Comparison of ENCODE assay signal across 8 cellular contexts in the genomic region with DNA sequence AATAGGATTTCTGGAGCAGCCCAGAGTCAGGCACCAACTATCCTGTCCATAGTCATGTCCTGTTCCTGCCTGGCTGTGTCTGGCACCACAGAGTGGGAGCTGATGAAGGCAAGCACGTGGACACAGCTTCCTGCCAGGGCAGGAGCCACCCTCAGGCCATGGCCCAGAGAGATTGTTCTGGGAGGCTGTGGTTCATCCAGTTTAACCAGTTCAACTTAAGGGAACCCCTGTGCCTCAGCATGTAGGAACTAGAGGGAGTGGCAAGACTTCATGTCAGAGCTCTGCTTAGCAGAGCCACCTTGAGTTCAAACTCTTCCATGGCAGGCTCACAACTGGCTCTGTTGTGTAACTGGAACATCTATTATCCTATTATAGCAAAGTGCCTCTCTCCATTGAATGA.
DNase-seq lines count a peak whose midpoint lies in the region; ATAC-seq, FAIRE-seq and TF ChIP-seq lines count a peak whose summit lies in the region.
"Had no signal": no experiment of that assay in that cellular context is flagged by ENCODE, and none has a peak within 500 bp of the region (broad histone marks: within the 10 kb centered on the region; RNA-seq: fewer than 3 reads in every experiment).

No MANE protein-coding gene starts in this region.

- intact Hi-C loops in uterus (cut with DNase I; ENCODE audit: low total_unique reads), result no loop called here

- H3K4me3 Mint-ChIP-seq in WTC11, result no peak overlapping the region
- H3K4me3 Mint-ChIP-seq in activated CD4-positive, alpha-beta T cell treated with anti-CD3 and anti-CD28 coated beads, Interleukin-2, amount 10 ng/mL, durations not matched to agents 7 days and 5 days, result no peak overlapping the region

- peaks cover 4% of the 10 kb centered on the region; the same call in 1 of the 2 replicates for H3K27me3 Mint-ChIP-seq in WTC11 (ENCODE audit: low read depth)
- no peaks in the 10 kb centered on the region for H3K27me3 Mint-ChIP-seq in activated CD4-positive, alpha-beta T cell treated with anti-CD3 and anti-CD28 coated beads, Interleukin-2, amount 10 ng/mL, durations not matched to agents 7 days and 5 days

- TF ChIP-seq POLR2A in uterus (IDR thresholded peaks at IDR 0.05) (no peak), GM12891 (IDR thresholded peaks at IDR 0.05; ENCODE audit: low read depth, low read length) (no peak)

- CTCF ChIA-PET in WTC11 (lab: Charles Lee), result interaction anchor here (0.9 to 1.6 kb wide), 3 partner anchors 73 to 127 kb away, joined by 3 to 9 read pairs (median 5); a partner anchor contains a TSS
- CTCF ChIA-PET in activated CD4-positive, alpha-beta T cell treated with anti-CD3 and anti-CD28 coated beads, Interleukin-2, amount 10 ng/mL, durations not matched to agents 7 days and 5 days (lab: Charles Lee), result no interaction called here

- DNase-seq in HPDE6-E6E7 (ENCODE audit: extremely low spot score) (peak; percentile 97), WTC11 (ENCODE audit: low spot score) (peak; percentile 14), hippocampal formation (lab: John Stamatoyannopoulos, UW) (peak; percentile 70 to 86), small intestine (peak; percentile 35), uterus (no peak), GM12891 (ENCODE audit: insufficient read length, low spot score) (no peak)
- no peak for DNase-seq in activated CD4-positive, alpha-beta T cell treated with anti-CD3 and anti-CD28 coated beads, Interleukin-2, amount 10 ng/mL, durations not matched to agents 7 days and 5 days

- peaks cover 39% of the 10 kb centered on the region for H3K4me1 Mint-ChIP-seq in WTC11
- no peaks in the 10 kb centered on the region for H3K4me1 Mint-ChIP-seq in activated CD4-positive, alpha-beta T cell treated with anti-CD3 and anti-CD28 coated beads, Interleukin-2, amount 10 ng/mL, durations not matched to agents 7 days and 5 days

- POLR2A ChIA-PET in WTC11 (lab: Charles Lee), result interaction anchor here (0.6 kb wide), 1 partner anchor 103 kb away, joined by 6 read pairs; no protein-coding TSS in a partner anchor
- POLR2A ChIA-PET in activated CD4-positive, alpha-beta T cell treated with anti-CD3 and anti-CD28 coated beads, Interleukin-2, amount 10 ng/mL, durations not matched to agents 7 days and 5 days (lab: Charles Lee), result no interaction called here

- H3K27ac ChIP-seq in small intestine (ENCODE audit: low read depth in 1 of 2, low read length in 1 of 2), result no peak overlapping the region
- no peak overlapping the region for H3K27ac ChIP-seq in uterus
- H3K27ac ChIP-seq: esophagus muscularis mucosa had no signal

- H3K27ac Mint-ChIP-seq in WTC11, result no peak overlapping the region
- H3K27ac Mint-ChIP-seq in activated CD4-positive, alpha-beta T cell treated with anti-CD3 and anti-CD28 coated beads, Interleukin-2, amount 10 ng/mL, durations not matched to agents 7 days and 5 days, result no peak overlapping the region

- TF ChIP-seq CTCF in WTC11 (IDR thresholded peaks at IDR 0.05), result no peak
- no peak for TF ChIP-seq CTCF in uterus (IDR thresholded peaks at IDR 0.05)

- H3K4me3 ChIP-seq in small intestine (ENCODE audit: low read depth in 1 of 2, low read length in 2 of 2) (no peak overlapping the region), uterus (no peak overlapping the region)
- H3K4me3 ChIP-seq: esophagus muscularis mucosa had no signal

- ATAC-seq in WTC11, result peak; percentile 98

- H3K36me3 ChIP-seq in small intestine (ENCODE audit: control insufficient read depth in 2 of 2, insufficient read depth in 2 of 2, low read length in 2 of 2) (no peaks in the 10 kb centered on the region), uterus (no peaks in the 10 kb centered on the region)
- H3K36me3 ChIP-seq: esophagus muscularis mucosa had no signal

- FAIRE-seq in small intestine (lab: Jason Lieb, UNC) (no peak), GM12891 (lab: Jason Lieb, UNC) (no peak)

- 20 to 25% methylated on average over 1 of the region's 1 CpG; no CpG with 5 or more reads in 1 of the 3 donors for WGBS in small intestine, 3 donors

- H3K4me1 ChIP-seq in small intestine (ENCODE audit: control insufficient read depth in 2 of 2, insufficient read depth in 1 of 2, low read depth in 1 of 2, low read length in 1 of 2) (no peaks in the 10 kb centered on the region), uterus (no peaks in the 10 kb centered on the region)

- no peaks in the 10 kb centered on the region for H3K9me3 ChIP-seq in small intestine (ENCODE audit: control insufficient read depth, low read depth)
- no peaks in the 10 kb centered on the region for H3K9me3 ChIP-seq in uterus
- H3K9me3 ChIP-seq: esophagus muscularis mucosa had no signal

- no peaks in the 10 kb centered on the region for H3K9me3 Mint-ChIP-seq in WTC11
- H3K9me3 Mint-ChIP-seq in activated CD4-positive, alpha-beta T cell treated with anti-CD3 and anti-CD28 coated beads, Interleukin-2, amount 10 ng/mL, durations not matched to agents 7 days and 5 days, result no peaks in the 10 kb centered on the region

- H3K36me3 Mint-ChIP-seq in WTC11, result no peaks in the 10 kb centered on the region
- H3K36me3 Mint-ChIP-seq in activated CD4-positive, alpha-beta T cell treated with anti-CD3 and anti-CD28 coated beads, Interleukin-2, amount 10 ng/mL, durations not matched to agents 7 days and 5 days (ENCODE audit: low read depth), result no peaks in the 10 kb centered on the region

- H3K27me3 ChIP-seq in small intestine (ENCODE audit: control insufficient read depth in 2 of 2, insufficient read depth in 2 of 2, low read length in 2 of 2) (no peaks in the 10 kb centered on the region), uterus (no peaks in the 10 kb centered on the region)
- H3K27me3 ChIP-seq: esophagus muscularis mucosa had no signal

TF ChIP-seq in WTC11, 78 proteins besides CTCF, POLR2A, EP300 and RAD21 (continues in another document):
- TF ChIP-seq ELF4 (CRISPR knock-in tag; IDR thresholded peaks at IDR 0.05; ENCODE audit: low read depth) (no peak), RELA (CRISPR knock-in tag; IDR thresholded peaks at IDR 0.05; ENCODE audit: borderline replicate concordance) (no peak), ZNF423 (CRISPR knock-in tag; IDR thresholded peaks at IDR 0.05) (no peak), NR1H2 (CRISPR knock-in tag; IDR thresholded peaks at IDR 0.05) (no peak), ZNF219 (CRISPR knock-in tag; IDR thresholded peaks at IDR 0.05; ENCODE audit: borderline replicate concordance) (no peak)
- TF ChIP-seq, protein P1, sequence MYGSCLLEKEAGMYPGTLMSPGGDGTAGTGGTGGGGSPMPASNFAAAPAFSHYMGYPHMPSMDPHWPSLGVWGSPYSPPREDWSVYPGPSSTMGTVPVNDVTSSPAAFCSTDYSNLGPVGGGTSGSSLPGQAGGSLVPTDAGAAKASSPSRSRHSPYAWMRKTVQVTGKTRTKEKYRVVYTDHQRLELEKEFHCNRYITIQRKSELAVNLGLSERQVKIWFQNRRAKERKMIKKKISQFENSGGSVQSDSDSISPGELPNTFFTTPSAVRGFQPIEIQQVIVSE (CRISPR knock-in tag; IDR thresholded peaks at IDR 0.05; ENCODE audit: borderline replicate concordance), result no peak
- TF ChIP-seq, protein P2, sequence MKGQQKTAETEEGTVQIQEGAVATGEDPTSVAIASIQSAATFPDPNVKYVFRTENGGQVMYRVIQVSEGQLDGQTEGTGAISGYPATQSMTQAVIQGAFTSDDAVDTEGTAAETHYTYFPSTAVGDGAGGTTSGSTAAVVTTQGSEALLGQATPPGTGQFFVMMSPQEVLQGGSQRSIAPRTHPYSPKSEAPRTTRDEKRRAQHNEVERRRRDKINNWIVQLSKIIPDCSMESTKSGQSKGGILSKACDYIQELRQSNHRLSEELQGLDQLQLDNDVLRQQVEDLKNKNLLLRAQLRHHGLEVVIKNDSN (CRISPR knock-in tag; IDR thresholded peaks at IDR 0.05), result no peak
- TF ChIP-seq, protein P3, sequence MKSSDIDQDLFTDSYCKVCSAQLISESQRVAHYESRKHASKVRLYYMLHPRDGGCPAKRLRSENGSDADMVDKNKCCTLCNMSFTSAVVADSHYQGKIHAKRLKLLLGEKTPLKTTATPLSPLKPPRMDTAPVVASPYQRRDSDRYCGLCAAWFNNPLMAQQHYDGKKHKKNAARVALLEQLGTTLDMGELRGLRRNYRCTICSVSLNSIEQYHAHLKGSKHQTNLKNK (CRISPR knock-in tag; IDR thresholded peaks at IDR 0.05), result no peak

TF ChIP-seq in GM12891, 5 proteins besides CTCF, POLR2A, EP300 and RAD21:
- TF ChIP-seq PAX5 (IDR thresholded peaks at IDR 0.05; ENCODE audit: insufficient read depth, low read length, severe bottlenecking), result no peak
- TF ChIP-seq POU2F2 (IDR thresholded peaks at IDR 0.05; ENCODE audit: low read depth, low read length), result no peak
- TF ChIP-seq POLR2AphosphoS5 (IDR thresholded peaks at IDR 0.05; ENCODE audit: low read depth, low read length), result no peak
- no peak for TF ChIP-seq SPI1 (IDR thresholded peaks at IDR 0.05; ENCODE audit: low read depth, low read length)
- no peak for TF ChIP-seq TAF1 (IDR thresholded peaks at IDR 0.05; ENCODE audit: low read depth, low read length)
TF ChIP-seq in GM12891: peak in this region for 0.

Comparison
In these comparisons a context has a peak if more than half of its experiments do, and no peak if none do; other contexts are left out.
1. DNase-seq: peak in HPDE6-E6E7 (single experiment), WTC11 (single experiment), hippocampal formation (2 of 2) and small intestine (single experiment); none in uterus (0 of 2), GM12891 (single experiment) and activated CD4-positive, alpha-beta T cell treated with anti-CD3 and anti-CD28 coated beads, Interleukin-2, amount 10 ng/mL, durations not matched to agents 7 days and 5 days (single experiment).